In genomic region chr10:63003816-63004453, GRCh38 we compare ENCODE assay signal across 13 cellular contexts.
DNase-seq lines count a peak whose midpoint lies in the region; ATAC-seq and TF ChIP-seq lines count a peak whose summit lies in the region.
"Had no signal": no experiment of that assay in that cellular context is flagged by ENCODE, and none has a peak within 500 bp of the region (broad histone marks: within the 10 kb centered on the region; RNA-seq: fewer than 3 reads in every experiment).

No MANE protein-coding gene starts in this region.

- H3K9me3 Mint-ChIP-seq in activated T-cell treated with anti-CD3 and anti-CD28 coated beads, Interleukin-2, amount 50 U/mL, for 72 hours, result no peaks in the 10 kb centered on the region
- no peaks in the 10 kb centered on the region for H3K9me3 Mint-ChIP-seq in endodermal cell
- H3K9me3 Mint-ChIP-seq: naive thymus-derived CD8-positive, alpha-beta T cell had no signal

- H3K4me2 ChIP-seq in MM.1S (ENCODE audit: low read depth, low read length), result no peak overlapping the region
- H3K4me2 ChIP-seq: BLaER1 treated with 17β-estradiol and CSF1 and Interleukin-3, amounts not matched to agents 10 nM and 100 nM had no signal

- H3K9ac ChIP-seq in MM.1S (ENCODE audit: low read length) (no peak overlapping the region), endodermal cell (ENCODE audit: extremely low read depth, low read length, poor library complexity, severe bottlenecking) (no peak overlapping the region)
- H3K9ac ChIP-seq: BLaER1 treated with 17β-estradiol and CSF1 and Interleukin-3, amounts not matched to agents 10 nM and 100 nM had no signal

- H3K27me3 ChIP-seq in MM.1S (replicated peaks; ENCODE audit: insufficient read depth, low read length) (no peaks in the 10 kb centered on the region), endodermal cell (ENCODE audit: control insufficient read depth, insufficient read depth, low read length, poor library complexity, severe bottlenecking) (no peaks in the 10 kb centered on the region), tibial nerve (no peaks in the 10 kb centered on the region)
- H3K27me3 ChIP-seq: BLaER1 treated with 17β-estradiol and CSF1 and Interleukin-3, amounts not matched to agents 10 nM and 100 nM had no signal

- no peaks in the 10 kb centered on the region for H3K36me3 Mint-ChIP-seq in activated T-cell treated with anti-CD3 and anti-CD28 coated beads, Interleukin-2, amount 50 U/mL, for 72 hours (ENCODE audit: insufficient read depth in 2 of 2)
- no peaks in the 10 kb centered on the region for H3K36me3 Mint-ChIP-seq in endodermal cell (ENCODE audit: low read depth)
- H3K36me3 Mint-ChIP-seq: naive thymus-derived CD8-positive, alpha-beta T cell had no signal

- H3K9me3 ChIP-seq in MM.1S (replicated peaks; ENCODE audit: insufficient read depth, low read length) (no peaks in the 10 kb centered on the region), endodermal cell (ENCODE audit: control insufficient read depth, low read length) (no peaks in the 10 kb centered on the region), tibial nerve (no peaks in the 10 kb centered on the region)
- H3K9me3 ChIP-seq: BLaER1 treated with 17β-estradiol and CSF1 and Interleukin-3, amounts not matched to agents 10 nM and 100 nM had no signal

- H3K4me1 ChIP-seq in MM.1S (ENCODE audit: low read length) (no peaks in the 10 kb centered on the region), endodermal cell (ENCODE audit: control insufficient read depth, insufficient read depth, low read length) (no peaks in the 10 kb centered on the region), tibial nerve (no peaks in the 10 kb centered on the region)
- H3K4me1 ChIP-seq: BLaER1 treated with 17β-estradiol and CSF1 and Interleukin-3, amounts not matched to agents 10 nM and 100 nM had no signal

- peaks cover 31% of the 10 kb centered on the region for H3K4me1 Mint-ChIP-seq in activated T-cell treated with anti-CD3 and anti-CD28 coated beads, Interleukin-2, amount 50 U/mL, for 72 hours (ENCODE audit: low read depth)
- peaks cover 2% of the 10 kb centered on the region for H3K4me1 Mint-ChIP-seq in endodermal cell
- H3K4me1 Mint-ChIP-seq: naive thymus-derived CD8-positive, alpha-beta T cell had no signal

- TF ChIP-seq EP300 in tibial nerve (IDR thresholded peaks at IDR 0.05), result no peak

- H3K27ac ChIP-seq in MM.1S (ENCODE audit: low read length), result no peak overlapping the region
- H3K27ac ChIP-seq in endodermal cell (ENCODE audit: low read depth, low read length), result no peak overlapping the region
- no peak overlapping the region for H3K27ac ChIP-seq in tibial nerve
- H3K27ac ChIP-seq: BLaER1 treated with 17β-estradiol and CSF1 and Interleukin-3, amounts not matched to agents 10 nM and 100 nM had no signal

- H4K20me1 ChIP-seq in MM.1S (ENCODE audit: insufficient read depth, low read length), result no peaks in the 10 kb centered on the region
- H4K20me1 ChIP-seq: BLaER1 treated with 17β-estradiol and CSF1 and Interleukin-3, amounts not matched to agents 10 nM and 100 nM had no signal

- peak overlapping the region; percentile 21; the same call in 1 of the 2 replicates for H2AFZ ChIP-seq in MM.1S (ENCODE audit: low read length)

- no peaks in the 10 kb centered on the region for H3K9me2 ChIP-seq in MM.1S (replicated peaks; ENCODE audit: insufficient read depth, low read length)

- peaks cover 64% of the 10 kb centered on the region for H3K27me3 Mint-ChIP-seq in activated T-cell treated with anti-CD3 and anti-CD28 coated beads, Interleukin-2, amount 50 U/mL, for 72 hours (ENCODE audit: low read depth)
- no peaks in the 10 kb centered on the region for H3K27me3 Mint-ChIP-seq in endodermal cell (ENCODE audit: insufficient read depth)

- H3K27ac Mint-ChIP-seq in activated T-cell treated with anti-CD3 and anti-CD28 coated beads, Interleukin-2, amount 50 U/mL, for 72 hours, result no peak overlapping the region
- H3K27ac Mint-ChIP-seq in endodermal cell, result no peak overlapping the region
- H3K27ac Mint-ChIP-seq: naive thymus-derived CD8-positive, alpha-beta T cell had no signal

- ATAC-seq in activated T-cell treated with anti-CD3 and anti-CD28 coated beads, Interleukin-2, amount 50 U/mL, for 72 hours (replicated peaks in 1 of 2), result peak; percentile 29 to 59
- ATAC-seq in HG03354 (IDR thresholded peaks at IDR 0.05; ENCODE audit: poor library complexity, severe bottlenecking, unreplicated experiment), result no peak
- ATAC-seq in HG03196 (IDR thresholded peaks at IDR 0.05; ENCODE audit: unreplicated experiment), result no peak
- ATAC-seq: naive thymus-derived CD8-positive, alpha-beta T cell had no signal

- TF ChIP-seq CTCF in MM.1S (IDR thresholded peaks at IDR 0.05; ENCODE audit: low read length) (peak; percentile 40), endodermal cell (conservative IDR thresholded peaks at IDR 0.05) (peak; percentile 66), tibial nerve (IDR thresholded peaks at IDR 0.05) (peak in 3 of 5 experiments; percentile 6 to 14 (median 9))

- H3K4me3 ChIP-seq in MM.1S (ENCODE audit: low read length) (no peak overlapping the region), endodermal cell (ENCODE audit: low read length) (no peak overlapping the region), tibial nerve (no peak overlapping the region)
- H3K4me3 ChIP-seq: BLaER1 treated with 17β-estradiol and CSF1 and Interleukin-3, amounts not matched to agents 10 nM and 100 nM had no signal

- no peaks in the 10 kb centered on the region for H3K79me2 ChIP-seq in MM.1S (ENCODE audit: low read length)

- 80% methylated on average over 5 of the region's 5 CpGs; no CpG with 5 or more reads in 1 of the 2 experiments for WGBS in endodermal cell (ENCODE audit: insufficient coverage in 1 of 2, insufficient read length in 1 of 2), 2 experiments
- 71 to 74% methylated on average over 5 of the region's 5 CpGs for WGBS in tibial nerve, 2 donors

- H3K36me3 ChIP-seq in MM.1S (replicated peaks; ENCODE audit: insufficient read depth, low read length) (no peaks in the 10 kb centered on the region), endodermal cell (ENCODE audit: control insufficient read depth, insufficient read depth, low read length) (no peaks in the 10 kb centered on the region), tibial nerve (no peaks in the 10 kb centered on the region)
- H3K36me3 ChIP-seq: BLaER1 treated with 17β-estradiol and CSF1 and Interleukin-3, amounts not matched to agents 10 nM and 100 nM had no signal

- TF ChIP-seq POLR2A in tibial nerve (IDR thresholded peaks at IDR 0.05), result no peak

- H3F3A ChIP-seq in MM.1S (ENCODE audit: insufficient read depth, low read length), result no peaks in the 10 kb centered on the region

- no peak overlapping the region for H3K4me3 Mint-ChIP-seq in activated T-cell treated with anti-CD3 and anti-CD28 coated beads, Interleukin-2, amount 50 U/mL, for 72 hours
- H3K4me3 Mint-ChIP-seq in endodermal cell, result no peak overlapping the region
- H3K4me3 Mint-ChIP-seq: naive thymus-derived CD8-positive, alpha-beta T cell had no signal

- no peak for DNase-seq in activated T-cell treated with anti-CD3 and anti-CD28 coated beads, Interleukin-2, amount 50 U/mL, for 72 hours
- DNase-seq in activated T-cell treated with anti-CD3 and anti-CD28 coated beads, Interleukin-2, amount 50 U/mL, for 1 hour, result no peak
- no peak for DNase-seq in MM.1S
- peak; percentile 47 for DNase-seq in endodermal cell
- no peak for DNase-seq in tibial nerve (ENCODE audit: low spot score in 2 of 2)
- no peak for DNase-seq in activated CD8-positive, alpha-beta memory T cell treated with anti-CD3 and anti-CD28 coated beads, Interleukin-2, amount 50 U/mL, for 4 hours
- DNase-seq: activated CD4-positive, alpha-beta T cell treated with anti-CD3 and anti-CD28 coated beads for 48 hours; naive thymus-derived CD8-positive, alpha-beta T cell; NK-92 treated with Interleukin-12 subunit alpha and Interleukin-12 subunit beta, amount 100 ng/mL, for 24 hours; stimulated activated CD4-positive, alpha-beta T cell treated with anti-CD3 and anti-CD28 coated beads, Interleukin-4, amount 100 ng/mL, for 1 hour had no signal

Comparison
In these comparisons a context has a peak if more than half of its experiments do, and no peak if none do; other contexts are left out.
1. ATAC-seq: peak in activated T-cell treated with anti-CD3 and anti-CD28 coated beads, Interleukin-2, amount 50 U/mL, for 72 hours (2 of 2); none in HG03354 (single experiment) and HG03196 (single experiment).
2. CTCF ChIP-seq: peak in every context shown above with its lines; median percentile 66 in endodermal cell; 40 in MM.1S; 9 in tibial nerve.